ENCODE assay signal across 15 cellular contexts in the genomic region with DNA sequence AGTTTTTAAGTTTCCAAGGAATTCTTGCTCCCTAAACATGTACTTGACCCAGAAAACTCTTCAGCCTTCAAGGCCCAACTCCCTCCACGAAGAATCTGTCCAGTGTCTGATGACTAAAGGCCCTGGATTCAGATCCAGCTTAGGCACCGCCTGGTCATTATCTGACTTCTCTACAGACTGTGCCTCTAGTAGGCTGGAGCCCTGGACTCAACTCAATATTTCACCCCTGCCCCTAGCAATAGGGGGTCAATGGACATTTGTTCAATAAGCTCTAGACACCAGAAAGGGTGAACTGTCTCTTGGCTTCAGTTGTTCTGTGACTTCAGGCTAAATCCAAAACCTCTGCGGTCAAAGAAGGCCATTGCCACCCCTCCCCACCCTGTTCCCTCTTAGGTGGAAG. TPM values are rescaled to one million over a fixed set of nuclear protein-coding genes. Genes with fewer than 3 reads are reported as not detected.
DNase-seq lines count a peak whose midpoint lies in the region; ATAC-seq, FAIRE-seq and TF ChIP-seq lines count a peak whose summit lies in the region.
"Had no signal": no experiment of that assay in that cellular context is flagged by ENCODE, and none has a peak within 500 bp of the region (broad histone marks: within the 10 kb centered on the region; RNA-seq: fewer than 3 reads in every experiment).

No MANE protein-coding gene starts in this region.

- H3K23me2 ChIP-seq in H1 (ENCODE audit: low read depth, low read length): no peaks in the 10 kb centered on the region

- H2BK15ac ChIP-seq in H1 (ENCODE audit: low read length): 0 out of 2 replicates have a peak overlapping the region, but pooled peaks have one; percentile 76

- peak overlapping the region; percentile 79 for H3K4me2 ChIP-seq in OCI-LY3 (ENCODE audit: low read length)
- no peak overlapping the region for H3K4me2 ChIP-seq in H1 (ENCODE audit: insufficient read depth in 1 of 2, low read depth in 2 of 2, low read length in 2 of 2)

- H3K14ac ChIP-seq in H1 (ENCODE audit: insufficient read length): no peak overlapping the region

- peak overlapping the region; percentile 93 for H3K27ac ChIP-seq in OCI-LY3 (ENCODE audit: low read length)
- no peak overlapping the region for H3K27ac ChIP-seq in H1 (ENCODE audit: low read depth, low read length)
- peak overlapping the region in 13 of 21 experiments; percentile 21 to 96 (median 88) for H3K27ac ChIP-seq in skin epidermis
- H3K27ac ChIP-seq in suprapubic skin: no peak overlapping the region
- H3K27ac ChIP-seq: tibial artery had no signal

- no peak overlapping the region for H3K56ac ChIP-seq in H1 (replicated peaks; ENCODE audit: insufficient read length, low read depth, low read length)

- H3K36me3 ChIP-seq in OCI-LY3 (replicated peaks; ENCODE audit: low read depth, low read length): no peaks in the 10 kb centered on the region
- H3K36me3 ChIP-seq in H1 (ENCODE audit: control insufficient read depth in 2 of 4, insufficient read depth in 4 of 4, low read length in 3 of 4): no peaks in the 10 kb centered on the region
- no peaks in the 10 kb centered on the region for H3K36me3 ChIP-seq in suprapubic skin
- H3K36me3 ChIP-seq: HAP-1, tibial artery had no signal

- no peaks in the 10 kb centered on the region for H3K36me3 Mint-ChIP-seq in T-helper 2 cell treated with Interferon-gamma antibody and Interleukin-4, amounts not matched to agents 5 μg/mL and 100 μg/mL, for 36 hours (ENCODE audit: low read depth)

- TF ChIP-seq EP300 in H1 (IDR thresholded peaks at IDR 0.05; ENCODE audit: borderline replicate concordance in 1 of 2, low read depth in 2 of 2, low read length in 2 of 2) (no peak), suprapubic skin (IDR thresholded peaks at IDR 0.05) (no peak)

- H3K27me3 ChIP-seq in OCI-LY3 (ENCODE audit: low read depth, low read length) (peaks cover 7% of the 10 kb centered on the region; the same call in 1 of the 2 replicates), H1 (replicated peaks in 1 of 4; ENCODE audit: control insufficient read depth in 3 of 4, extremely low read depth in 1 of 4, insufficient read depth in 3 of 4, low read length in 3 of 4) (no peaks in the 10 kb centered on the region; a peak in 1 of 7 replicates), suprapubic skin (no peaks in the 10 kb centered on the region)
- H3K27me3 ChIP-seq: tibial artery had no signal

- H4K20me1 ChIP-seq in OCI-LY3 (ENCODE audit: insufficient read depth, low read length) (no peaks in the 10 kb centered on the region), H1 (replicated peaks in 1 of 2; ENCODE audit: control insufficient read depth in 1 of 2, insufficient read depth in 2 of 2, low read length in 2 of 2) (no peaks in the 10 kb centered on the region)

- 0 out of 2 replicates have a peak overlapping the region, but pooled peaks have one; percentile 62 for H3K18ac ChIP-seq in H1 (ENCODE audit: extremely low read depth, low read length)

- peak overlapping the region; percentile 84; the same call in 1 of the 2 replicates for H2BK20ac ChIP-seq in H1 (ENCODE audit: low read length)

- FAIRE-seq in H1 (lab: Jason Lieb, UNC): no peak

- intact Hi-C loops in left cardiac atrium (cut with DNase I): no loop called here

- H3K79me1 ChIP-seq in H1 (ENCODE audit: low read depth, low read length): no peaks in the 10 kb centered on the region

- 94% methylated on average over 3 of the region's 3 CpGs; no CpG with 5 or more reads in 1 of the 2 experiments for WGBS in H1 (ENCODE audit: extremely low coverage in 1 of 2, insufficient coverage in 1 of 2, insufficient read length in 1 of 2, insufficient replicate concordance in 2 of 2, low coverage in 1 of 2, low lambda C conversion rate in 2 of 2, missing lambda C conversion rate in 1 of 2), 2 experiments
- 96% methylated on average over 3 of the region's 3 CpGs for WGBS in suprapubic skin

- H2AK5ac ChIP-seq in H1 (ENCODE audit: low read depth, low read length): peak overlapping the region; percentile 26; the same call in 1 of the 2 replicates

- peak overlapping the region; percentile 66; the same call in 1 of the 2 replicates for H2BK5ac ChIP-seq in H1 (ENCODE audit: low read depth, low read length)

- H4K91ac ChIP-seq in H1 (replicated peaks; ENCODE audit: insufficient read length, low read length): peak overlapping the region; percentile 63

- peaks cover 16% of the 10 kb centered on the region for H3K27me3 Mint-ChIP-seq in T-helper 2 cell treated with Interferon-gamma antibody and Interleukin-4, amounts not matched to agents 5 μg/mL and 100 μg/mL, for 36 hours (ENCODE audit: low read depth)

- H4K5ac ChIP-seq in H1 (ENCODE audit: insufficient read length, low read depth, low read length): no peak overlapping the region

- H4K8ac ChIP-seq in H1 (ENCODE audit: extremely low read depth, insufficient read depth, low read length): no peak overlapping the region

- ATAC-seq in left cardiac atrium: no peak

- CTCF ChIA-PET in H1 (lab: Charles Lee; ENCODE audit: partially characterized antibody): interaction anchor here (1.0 to 42.6 kb wide), 5 partner anchors 12 to 80 kb away, joined by 3 to 2424 read pairs (median 12); a partner anchor contains a TSS

- peaks cover 87% of the 10 kb centered on the region for H3K4me1 ChIP-seq in OCI-LY3 (ENCODE audit: low read length)
- peaks cover 9 to 26% (median 18%) of the 10 kb centered on the region in 4 experiments for H3K4me1 ChIP-seq in H1 (replicated peaks in 1 of 4; ENCODE audit: control insufficient read depth in 3 of 4, insufficient read depth in 4 of 4, low read length in 3 of 4)
- H3K4me1 ChIP-seq in suprapubic skin: peaks cover 63% of the 10 kb centered on the region

- peaks cover 7% of the 10 kb centered on the region; the same call in 1 of the 2 replicates for H3K79me2 ChIP-seq in OCI-LY3 (ENCODE audit: low read length)
- H3K79me2 ChIP-seq in H1 (ENCODE audit: control insufficient read depth in 1 of 2, insufficient read depth in 2 of 2, low read length in 2 of 2): no peaks in the 10 kb centered on the region

- no peaks in the 10 kb centered on the region for H3K9me3 Mint-ChIP-seq in T-helper 2 cell treated with Interferon-gamma antibody and Interleukin-4, amounts not matched to agents 5 μg/mL and 100 μg/mL, for 36 hours

- H3K4ac ChIP-seq in H1 (replicated peaks; ENCODE audit: insufficient read length, low read depth, low read length): no peak overlapping the region

- peaks cover 64% of the 10 kb centered on the region for H3K4me1 Mint-ChIP-seq in T-helper 2 cell treated with Interferon-gamma antibody and Interleukin-4, amounts not matched to agents 5 μg/mL and 100 μg/mL, for 36 hours (ENCODE audit: low read depth)

- H3K9me3 ChIP-seq in OCI-LY3 (ENCODE audit: insufficient read depth, low read length) (no peaks in the 10 kb centered on the region), H1 (ENCODE audit: insufficient read depth in 2 of 2, low read depth in 1 of 2, low read length in 1 of 2) (no peaks in the 10 kb centered on the region), suprapubic skin (no peaks in the 10 kb centered on the region)
- H3K9me3 ChIP-seq: HAP-1, tibial artery had no signal

- no peak for DNase-seq in T-helper 2 cell treated with Interferon-gamma antibody and Interleukin-4, amounts not matched to agents 5 μg/mL and 100 μg/mL, for 36 hours (ENCODE audit: low spot score)
- DNase-seq in T-helper 2 cell: no peak
- DNase-seq in H1 (ENCODE audit: low read depth in 1 of 2, low spot score in 2 of 2): no peak
- no peak for DNase-seq in suprapubic skin (ENCODE audit: low spot score in 2 of 2)
- no peak for DNase-seq in left cardiac atrium
- DNase-seq in NCI-H2107 treated with DMSO at 0.1 percent for 48 hours (lab: John Stamatoyannopoulos, UW; ENCODE audit: unreplicated experiment): no peak
- DNase-seq: 8988T, DMS 273 treated with DMSO at 0.1 percent for 48 hours, NCI-H2029 treated with DMSO at 0.1 percent for 48 hours, T1000, tibial artery had no signal

- H3K4me3 ChIP-seq in OCI-LY3 (ENCODE audit: low read length) (no peak overlapping the region), H1 (ENCODE audit: extremely low read depth in 1 of 4, insufficient read depth in 2 of 4, low read depth in 3 of 4, low read length in 4 of 4) (no peak overlapping the region), skin epidermis (no peak overlapping the region), suprapubic skin (no peak overlapping the region)
- H3K4me3 ChIP-seq: HAP-1, lung, tibial artery had no signal

- TF ChIP-seq RAD21 in H1 (IDR thresholded peaks at IDR 0.05 in 1 of 2, conservative IDR thresholded peaks at IDR 0.05 in 1 of 2; ENCODE audit: low read depth in 2 of 2, low read length in 2 of 2): no peak

- H2BK12ac ChIP-seq in H1 (ENCODE audit: low read depth, low read length): peak overlapping the region; percentile 86; the same call in 1 of the 2 replicates

- H3K27ac Mint-ChIP-seq in T-helper 2 cell treated with Interferon-gamma antibody and Interleukin-4, amounts not matched to agents 5 μg/mL and 100 μg/mL, for 36 hours: peak overlapping the region; percentile 92

- POLR2A ChIA-PET in H1 (lab: Charles Lee; ENCODE audit: partially characterized antibody): interaction anchor here (0.8 to 2.7 kb wide), 6 partner anchors 10 to 72 kb away, joined by 3 to 10 read pairs (median 6); no protein-coding TSS in a partner anchor

- H3K23ac ChIP-seq in H1 (ENCODE audit: insufficient read length): no peak overlapping the region

- H3K9ac ChIP-seq in OCI-LY3 (ENCODE audit: low read length): peak overlapping the region; percentile 65
- no peak overlapping the region for H3K9ac ChIP-seq in H1 (replicated peaks in 1 of 4; ENCODE audit: extremely low read depth in 1 of 4, low read depth in 3 of 4, low read length in 3 of 4)

- no peak overlapping the region for H2BK120ac ChIP-seq in H1 (replicated peaks; ENCODE audit: low read depth, low read length)

- TF ChIP-seq CTCF in OCI-LY3 (IDR thresholded peaks at IDR 0.05; ENCODE audit: low read depth, low read length): no peak
- no peak for TF ChIP-seq CTCF in H1 (IDR thresholded peaks at IDR 0.05; ENCODE audit: control extremely low read depth in 1 of 3, insufficient read depth in 1 of 3, low read depth in 1 of 3, low read length in 3 of 3)
- TF ChIP-seq CTCF in suprapubic skin (IDR thresholded peaks at IDR 0.05): no peak

- TF ChIP-seq POLR2A in H1 (IDR thresholded peaks at IDR 0.05; ENCODE audit: control extremely low read depth in 1 of 2, low read depth in 2 of 2, low read length in 2 of 2) (no peak), suprapubic skin (IDR thresholded peaks at IDR 0.05) (no peak)

- H2AFZ ChIP-seq in OCI-LY3 (ENCODE audit: low read depth, low read length) (0 out of 2 replicates have a peak overlapping the region, but pooled peaks have one; percentile 28), H1 (ENCODE audit: low read length) (no peak overlapping the region)

- H3K4me3 Mint-ChIP-seq in T-helper 2 cell treated with Interferon-gamma antibody and Interleukin-4, amounts not matched to agents 5 μg/mL and 100 μg/mL, for 36 hours: peak overlapping the region; percentile 78

RNA-seq across cellular contexts. Expression of a gene that starts 34.5 kb away (rescaled TPM):
- 12.7 and 12.9 TPM in 2 replicates for total RNA-seq in H1 (2021; fragmentation: NEBNext Ultra II Directional; extraction: Animal tissue kit (Norgen Biotek cat#: 25700))
- polyA plus RNA-seq in H1 (2011; rRNA removed): 9.4 and 14.5 TPM in 2 replicates
- 8.0 TPM for polyA plus RNA-seq in H1 (2011; cell fraction: cytosol; rRNA removed)
- 13.3 TPM for polyA plus RNA-seq in H1 (2011; cell fraction: nucleus; rRNA removed)
- 13.2 to 13.7 TPM (median 13.5 TPM) in 4 replicates for polyA plus RNA-seq in H1 (2012, experiment 1 of 2)
- 12.2 TPM for polyA plus RNA-seq in H1 (2012, experiment 2 of 2)
- polyA plus RNA-seq in H1 (2013, experiment 1 of 2): 5.4 TPM
- polyA plus RNA-seq in H1 (2013, experiment 2 of 2): 5.1 TPM
- polyA minus RNA-seq in H1 (2011; rRNA and poly(A)+ RNA removed): 12.4 and 13.8 TPM in 2 replicates
- 15.0 TPM for polyA minus RNA-seq in H1 (2011; cell fraction: cytosol; rRNA and poly(A)+ RNA removed)
- polyA minus RNA-seq in H1 (2011; cell fraction: nucleus; rRNA and poly(A)+ RNA removed): 13.2 TPM
- 10 to 100 TPM; 16.2 to 41.2 (median 30.2) TPM for total RNA-seq in suprapubic skin
- total RNA-seq in left cardiac atrium: 1 to 10 TPM; 1.2 to 1.4 TPM

RNA-seq across cellular contexts. Expression of a gene that starts 59.3 kb away (rescaled TPM):
- 6.7 and 7.2 TPM in 2 replicates for total RNA-seq in H1 (2021; fragmentation: NEBNext Ultra II Directional; extraction: Animal tissue kit (Norgen Biotek cat#: 25700))
- 6.8 and 9.7 TPM in 2 replicates for polyA plus RNA-seq in H1 (2011; rRNA removed)
- 6.6 TPM for polyA plus RNA-seq in H1 (2011; cell fraction: cytosol; rRNA removed)
- polyA plus RNA-seq in H1 (2011; cell fraction: nucleus; rRNA removed): 9.2 TPM
- polyA plus RNA-seq in H1 (2012, experiment 1 of 2): 5.5 to 7.3 TPM (median 6.5 TPM) in 4 replicates
- polyA plus RNA-seq in H1 (2012, experiment 2 of 2): 5.1 TPM
- polyA plus RNA-seq in H1 (2013, experiment 1 of 2): 4.1 TPM
- 3.9 TPM for polyA plus RNA-seq in H1 (2013, experiment 2 of 2)
- 7.0 and 7.5 TPM in 2 replicates for polyA minus RNA-seq in H1 (2011; rRNA and poly(A)+ RNA removed)
- polyA minus RNA-seq in H1 (2011; cell fraction: cytosol; rRNA and poly(A)+ RNA removed): 8.9 TPM
- 6.3 TPM for polyA minus RNA-seq in H1 (2011; cell fraction: nucleus; rRNA and poly(A)+ RNA removed)
- total RNA-seq in suprapubic skin: 1 to 10 TPM; 3.1 to 4.3 (median 4.1) TPM
- 10 to 100 TPM in 1 of 2 donors, 1 to 10 TPM in 1; 7.3 to 11.9 TPM for total RNA-seq in left cardiac atrium

Comparison
In these comparisons a context has a peak if more than half of its experiments do, and no peak if none do; other contexts are left out.
1. H3K27ac ChIP-seq: peak in OCI-LY3 (single experiment) and skin epidermis (13 of 21); none in H1 (single experiment) and suprapubic skin (single experiment).